ENCODE assay signal across 13 cellular contexts in genomic region chr22:36453855-36454378, GRCh38. TPM values are rescaled to one million over a fixed set of nuclear protein-coding genes. Genes with fewer than 3 reads are reported as not detected.
A peak's percentile ranks its signal among the peaks of the same experiment; 100 is the strongest.
DNase-seq lines count a peak whose midpoint lies in the region; ATAC-seq, FAIRE-seq and TF ChIP-seq lines count a peak whose summit lies in the region.
"Had no signal": no experiment of that assay in that cellular context is flagged by ENCODE, and none has a peak within 500 bp of the region (broad histone marks: within the 10 kb centered on the region; RNA-seq: fewer than 3 reads in every experiment).

No MANE protein-coding gene starts in this region.

- H2BK20ac ChIP-seq in H1 (ENCODE audit: low read length), result no peak overlapping the region

- H3K9me3 ChIP-seq in CD4-positive, alpha-beta memory T cell (ENCODE audit: control insufficient read depth in 1 of 2, low read length in 2 of 2), result no peaks in the 10 kb centered on the region
- no peaks in the 10 kb centered on the region for H3K9me3 ChIP-seq in H1 (ENCODE audit: insufficient read depth in 2 of 2, low read depth in 1 of 2, low read length in 1 of 2)
- H3K9me3 ChIP-seq: pancreas had no signal

- DNase-seq in CD4-positive, alpha-beta memory T cell, result no peak
- DNase-seq in T-cell (no peak), H1 (ENCODE audit: low read depth in 1 of 2, low spot score in 2 of 2) (no peak), SIG-M5 treated with dmso at 0.1 percent for 504 hours (lab: John Stamatoyannopoulos, UW; ENCODE audit: unreplicated experiment) (no peak), glutamatergic neuron (no peak)
- DNase-seq: activated CD4-positive, CD25-positive, alpha-beta regulatory T cell treated with anti-CD3 and anti-CD28 coated beads, Interleukin-2, amount 50 U/mL, for 72 hours; cerebellar nuclear complex; NCI-H1092; OCI-M1 had no signal

- no peaks in the 10 kb centered on the region; the same call in 1 of the 2 replicates for H3K23me2 ChIP-seq in H1 (ENCODE audit: low read depth, low read length)

- H3K9me3 Mint-ChIP-seq in CD4-positive, alpha-beta memory T cell, result no peaks in the 10 kb centered on the region
- H3K9me3 Mint-ChIP-seq in T-cell (no peaks in the 10 kb centered on the region), glutamatergic neuron (ENCODE audit: unreplicated experiment) (peaks cover 2% of the 10 kb centered on the region)

- no peak overlapping the region for H3K4me3 ChIP-seq in CD4-positive, alpha-beta memory T cell (ENCODE audit: low read length in 2 of 2)
- H3K4me3 ChIP-seq in H1 (ENCODE audit: extremely low read depth in 1 of 4, insufficient read depth in 2 of 4, low read depth in 3 of 4, low read length in 4 of 4) (no peak overlapping the region), rectal smooth muscle tissue (ENCODE audit: low read length) (no peak overlapping the region)

- H3K14ac ChIP-seq in H1 (ENCODE audit: insufficient read length), result no peak overlapping the region

- H2BK12ac ChIP-seq in H1 (ENCODE audit: low read depth, low read length), result peak overlapping the region; percentile 50; the same call in 1 of the 2 replicates

- peak overlapping the region; percentile 53 to 82 (median 76) for H3K4me3 Mint-ChIP-seq in CD4-positive, alpha-beta memory T cell
- peak overlapping the region; percentile 46 to 70 (median 68) for H3K4me3 Mint-ChIP-seq in T-cell
- H3K4me3 Mint-ChIP-seq in glutamatergic neuron (ENCODE audit: unreplicated experiment), result no peak overlapping the region

- no peak overlapping the region for H2BK120ac ChIP-seq in H1 (replicated peaks; ENCODE audit: low read depth, low read length)

- no peaks in the 10 kb centered on the region for H4K20me1 ChIP-seq in H1 (replicated peaks in 1 of 2; ENCODE audit: control insufficient read depth in 1 of 2, insufficient read depth in 2 of 2, low read length in 2 of 2)

- FAIRE-seq in H1 (lab: Jason Lieb, UNC), result no peak
- FAIRE-seq: pancreas had no signal

- H3K79me2 ChIP-seq in H1 (ENCODE audit: control insufficient read depth in 1 of 2, insufficient read depth in 2 of 2, low read length in 2 of 2), result no peaks in the 10 kb centered on the region

- no peak for TF ChIP-seq POLR2A in H1 (IDR thresholded peaks at IDR 0.05; ENCODE audit: control extremely low read depth in 1 of 2, low read depth in 2 of 2, low read length in 2 of 2)

- no peaks in the 10 kb centered on the region for H3K79me1 ChIP-seq in H1 (ENCODE audit: low read depth, low read length)

- H4K8ac ChIP-seq in H1 (ENCODE audit: extremely low read depth, insufficient read depth, low read length), result no peak overlapping the region

- H3K18ac ChIP-seq in H1 (ENCODE audit: extremely low read depth, low read length), result no peak overlapping the region

- CTCF ChIA-PET in CD4-positive, alpha-beta memory T cell (lab: Charles Lee; ENCODE audit: partially characterized antibody), result interaction anchor here (1.0 to 3.2 kb wide), 5 partner anchors 10 to 152 kb away, joined by 3 to 12 read pairs (median 4); no protein-coding TSS in a partner anchor
- CTCF ChIA-PET in T-cell (lab: Charles Lee) (interaction anchor here (0.6 to 0.7 kb wide), 6 partner anchors 70 to 173 kb away, joined by 3 to 6 read pairs (median 4); no protein-coding TSS in a partner anchor), H1 (lab: Charles Lee; ENCODE audit: partially characterized antibody) (interaction anchor here (0.8 to 1.0 kb wide), 2 partner anchors 21 to 129 kb away, joined by 3 read pairs; no protein-coding TSS in a partner anchor)

- peak overlapping the region; percentile 46; the same call in 1 of the 2 replicates for H2BK15ac ChIP-seq in H1 (ENCODE audit: low read length)

- H4K91ac ChIP-seq in H1 (replicated peaks; ENCODE audit: insufficient read length, low read length), result no peak overlapping the region

- peak overlapping the region; percentile 87 to 98 (median 93) for H3K27ac Mint-ChIP-seq in CD4-positive, alpha-beta memory T cell
- H3K27ac Mint-ChIP-seq in T-cell (peak overlapping the region; percentile 87 to 88), glutamatergic neuron (ENCODE audit: unreplicated experiment) (no peak overlapping the region)

- no peak for ATAC-seq in T-cell (replicated peaks in 1 of 4)
- ATAC-seq in HG03439 (IDR thresholded peaks at IDR 0.05; ENCODE audit: unreplicated experiment), result no peak
- ATAC-seq in GM18519 (IDR thresholded peaks at IDR 0.05; ENCODE audit: low FRiP score, unreplicated experiment), result no peak

- H3K23ac ChIP-seq in H1 (ENCODE audit: insufficient read length), result no peak overlapping the region

- peak overlapping the region in 1 of 2 experiments; percentile 57; a peak in 1 of 4 replicates for H3K4me2 ChIP-seq in H1 (ENCODE audit: insufficient read depth in 1 of 2, low read depth in 2 of 2, low read length in 2 of 2)

- peaks cover 66% of the 10 kb centered on the region for H3K4me1 ChIP-seq in CD4-positive, alpha-beta memory T cell (ENCODE audit: insufficient read depth, low read length)
- H3K4me1 ChIP-seq in H1 (replicated peaks in 1 of 4; ENCODE audit: control insufficient read depth in 3 of 4, insufficient read depth in 4 of 4, low read length in 3 of 4) (peaks cover 6 to 25% (median 10%) of the 10 kb centered on the region in 4 experiments), rectal smooth muscle tissue (ENCODE audit: control insufficient read depth, insufficient read depth, low read length) (peaks cover 21% of the 10 kb centered on the region)

- no peak overlapping the region for H4K5ac ChIP-seq in H1 (ENCODE audit: insufficient read length, low read depth, low read length)

- no peaks in the 10 kb centered on the region for H3K27me3 ChIP-seq in CD4-positive, alpha-beta memory T cell (ENCODE audit: insufficient read depth, low read length)
- H3K27me3 ChIP-seq in H1 (replicated peaks in 1 of 4; ENCODE audit: control insufficient read depth in 3 of 4, extremely low read depth in 1 of 4, insufficient read depth in 3 of 4, low read length in 3 of 4) (no peaks in the 10 kb centered on the region), rectal smooth muscle tissue (ENCODE audit: control insufficient read depth, insufficient read depth, low read length) (no peaks in the 10 kb centered on the region)
- H3K27me3 ChIP-seq: pancreas had no signal

- no peaks in the 10 kb centered on the region for H3K36me3 Mint-ChIP-seq in CD4-positive, alpha-beta memory T cell
- H3K36me3 Mint-ChIP-seq in T-cell, result no peaks in the 10 kb centered on the region
- H3K36me3 Mint-ChIP-seq in glutamatergic neuron (ENCODE audit: unreplicated experiment), result no peaks in the 10 kb centered on the region

- TF ChIP-seq RAD21 in H1 (IDR thresholded peaks at IDR 0.05 in 1 of 2, conservative IDR thresholded peaks at IDR 0.05 in 1 of 2; ENCODE audit: low read depth in 2 of 2, low read length in 2 of 2), result no peak

- intact Hi-C loops in CD4-positive, alpha-beta memory T cell (cut with micrococcal nuclease), result loop anchor here (2.0 kb wide), 1 partner anchor 121 kb away; no protein-coding TSS in a partner anchor

- H3K4ac ChIP-seq in H1 (replicated peaks; ENCODE audit: insufficient read length, low read depth, low read length), result no peak overlapping the region

- peaks cover 29 to 54% (median 45%) of the 10 kb centered on the region in 4 donors for H3K4me1 Mint-ChIP-seq in CD4-positive, alpha-beta memory T cell
- H3K4me1 Mint-ChIP-seq in T-cell, result peaks cover 44 to 49% (median 49%) of the 10 kb centered on the region in 3 donors
- peaks cover 7% of the 10 kb centered on the region for H3K4me1 Mint-ChIP-seq in glutamatergic neuron (ENCODE audit: low read depth, unreplicated experiment)

- no peak for TF ChIP-seq CTCF in H1 (IDR thresholded peaks at IDR 0.05; ENCODE audit: control extremely low read depth in 1 of 3, insufficient read depth in 1 of 3, low read depth in 1 of 3, low read length in 3 of 3)
- no peak for TF ChIP-seq CTCF in glutamatergic neuron (IDR thresholded peaks at IDR 0.05; ENCODE audit: partially characterized antibody, unreplicated experiment)

- 94% methylated on average over 16 of the region's 16 CpGs; no CpG with 5 or more reads in 1 of the 2 experiments for WGBS in H1 (ENCODE audit: extremely low coverage in 1 of 2, insufficient coverage in 1 of 2, insufficient read length in 1 of 2, insufficient replicate concordance in 2 of 2, low coverage in 1 of 2, low lambda C conversion rate in 2 of 2, missing lambda C conversion rate in 1 of 2), 2 experiments

- H3K36me3 ChIP-seq in CD4-positive, alpha-beta memory T cell (ENCODE audit: insufficient read depth, low read length), result no peaks in the 10 kb centered on the region
- H3K36me3 ChIP-seq in H1 (ENCODE audit: control insufficient read depth in 2 of 4, insufficient read depth in 4 of 4, low read length in 3 of 4) (no peaks in the 10 kb centered on the region), rectal smooth muscle tissue (ENCODE audit: control insufficient read depth, insufficient read depth, low read length) (no peaks in the 10 kb centered on the region)
- H3K36me3 ChIP-seq: pancreas had no signal

- H2AK5ac ChIP-seq in H1 (ENCODE audit: low read depth, low read length), result peak overlapping the region; percentile 88; the same call in 1 of the 2 replicates

- H3K27ac ChIP-seq in CD4-positive, alpha-beta memory T cell (ENCODE audit: low read depth, low read length), result peak overlapping the region; percentile 39
- H3K27ac ChIP-seq in H1 (ENCODE audit: low read depth, low read length) (no peak overlapping the region), rectal smooth muscle tissue (ENCODE audit: low read depth, low read length) (peak overlapping the region; percentile 75)

- TF ChIP-seq EP300 in H1 (IDR thresholded peaks at IDR 0.05; ENCODE audit: borderline replicate concordance in 1 of 2, low read depth in 2 of 2, low read length in 2 of 2), result no peak

- POLR2A ChIA-PET in CD4-positive, alpha-beta memory T cell (lab: Charles Lee; ENCODE audit: partially characterized antibody), result interaction anchor here (1.2 to 7.0 kb wide), 9 partner anchors 18 to 164 kb away, joined by 3 to 94 read pairs (median 10); partner anchors contain the start of gene MYH9
- POLR2A ChIA-PET in T-cell (lab: Charles Lee) (interaction anchor here (0.7 to 1.0 kb wide), 2 partner anchors 77 to 144 kb away, joined by 5 to 10 read pairs; no protein-coding TSS in a partner anchor), H1 (lab: Charles Lee; ENCODE audit: partially characterized antibody) (interaction anchor here (0.8 to 6.6 kb wide), 5 partner anchors 9 to 125 kb away, joined by 3 to 32 read pairs (median 4); no protein-coding TSS in a partner anchor)

- H2BK5ac ChIP-seq in H1 (ENCODE audit: low read depth, low read length), result no peak overlapping the region

- H2AFZ ChIP-seq in H1 (ENCODE audit: low read length), result no peak overlapping the region

- H3K56ac ChIP-seq in H1 (replicated peaks; ENCODE audit: insufficient read length, low read depth, low read length), result no peak overlapping the region

- H3K9ac ChIP-seq in H1 (replicated peaks in 1 of 4; ENCODE audit: extremely low read depth in 1 of 4, low read depth in 3 of 4, low read length in 3 of 4) (no peak overlapping the region), rectal smooth muscle tissue (ENCODE audit: low read length) (no peak overlapping the region)

- no peaks in the 10 kb centered on the region for H3K27me3 Mint-ChIP-seq in CD4-positive, alpha-beta memory T cell
- H3K27me3 Mint-ChIP-seq in T-cell, result no peaks in the 10 kb centered on the region
- peaks cover 1% of the 10 kb centered on the region for H3K27me3 Mint-ChIP-seq in glutamatergic neuron (ENCODE audit: unreplicated experiment)

RNA-seq across cellular contexts. Expression of gene TXN2, which starts 27.5 kb away (rescaled TPM):
- total RNA-seq in CD4-positive, alpha-beta memory T cell, result 10 to 100 TPM; 33.5 to 34.5 TPM
- polyA plus RNA-seq in CD4-positive, alpha-beta memory T cell, result 100 to 1,000 TPM; 103 to 148 TPM
- 10 to 100 TPM; 36.9 to 47.6 (median 45.4) TPM for total RNA-seq in T-cell
- 47.5 and 53.8 TPM in 2 replicates for total RNA-seq in H1 (2021; fragmentation: NEBNext Ultra II Directional; extraction: Animal tissue kit (Norgen Biotek cat#: 25700))
- 116 and 124 TPM in 2 replicates for polyA plus RNA-seq in H1 (2011; rRNA removed)
- 132 TPM for polyA plus RNA-seq in H1 (2011; cell fraction: cytosol; rRNA removed)
- 83.4 TPM for polyA plus RNA-seq in H1 (2011; cell fraction: nucleus; rRNA removed)
- polyA plus RNA-seq in H1 (2012, experiment 1 of 2), result 60.1 to 78.2 TPM (median 74.1 TPM) in 4 replicates
- 94.0 TPM for polyA plus RNA-seq in H1 (2012, experiment 2 of 2)
- 48.6 TPM for polyA plus RNA-seq in H1 (2013, experiment 1 of 2)
- 47.3 TPM for polyA plus RNA-seq in H1 (2013, experiment 2 of 2)
- polyA minus RNA-seq in H1 (2011; rRNA and poly(A)+ RNA removed), result 62.2 and 73.6 TPM in 2 replicates
- polyA minus RNA-seq in H1 (2011; cell fraction: cytosol; rRNA and poly(A)+ RNA removed), result 39.3 TPM
- 25.2 TPM for polyA minus RNA-seq in H1 (2011; cell fraction: nucleus; rRNA and poly(A)+ RNA removed)
- 66.1 TPM for total RNA-seq in glutamatergic neuron (ENCODE audit: unreplicated experiment)

RNA-seq across cellular contexts. Expression of gene FOXRED2, which starts 52.9 kb away (rescaled TPM):
- 1 to 10 TPM; 7.3 to 8.5 TPM for total RNA-seq in CD4-positive, alpha-beta memory T cell
- polyA plus RNA-seq in CD4-positive, alpha-beta memory T cell, result 1 to 10 TPM in 1 of 2 donors, not detected in 1; 2.7 TPM
- 1 to 10 TPM; 1.7 to 5.0 (median 3.2) TPM for total RNA-seq in T-cell
- 27.8 and 31.5 TPM in 2 replicates for total RNA-seq in H1 (2021; fragmentation: NEBNext Ultra II Directional; extraction: Animal tissue kit (Norgen Biotek cat#: 25700))
- 11.5 and 17.1 TPM in 2 replicates for polyA plus RNA-seq in H1 (2011; rRNA removed)
- polyA plus RNA-seq in H1 (2011; cell fraction: cytosol; rRNA removed), result 6.6 TPM
- polyA plus RNA-seq in H1 (2011; cell fraction: nucleus; rRNA removed), result 14.6 TPM
- 11.1 to 19.7 TPM (median 14.2 TPM) in 4 replicates for polyA plus RNA-seq in H1 (2012, experiment 1 of 2)
- 15.2 TPM for polyA plus RNA-seq in H1 (2012, experiment 2 of 2)
- 16.3 TPM for polyA plus RNA-seq in H1 (2013, experiment 1 of 2)
- 18.0 TPM for polyA plus RNA-seq in H1 (2013, experiment 2 of 2)
- 10.5 and 14.3 TPM in 2 replicates for polyA minus RNA-seq in H1 (2011; rRNA and poly(A)+ RNA removed)
- 12.0 TPM for polyA minus RNA-seq in H1 (2011; cell fraction: cytosol; rRNA and poly(A)+ RNA removed)
- polyA minus RNA-seq in H1 (2011; cell fraction: nucleus; rRNA and poly(A)+ RNA removed), result 13.3 TPM
- total RNA-seq in glutamatergic neuron (ENCODE audit: unreplicated experiment), result 41.6 TPM
